In genomic region chr11:27209562-27210005, GRCh38 we compare ENCODE assay signal across 10 cellular contexts.
DNase-seq lines count a peak whose midpoint lies in the region; ATAC-seq, FAIRE-seq and TF ChIP-seq lines count a peak whose summit lies in the region.
"Had no signal": no experiment of that assay in that cellular context is flagged by ENCODE, and none has a peak within 500 bp of the region (broad histone marks: within the 10 kb centered on the region; RNA-seq: fewer than 3 reads in every experiment).

No MANE protein-coding gene starts in this region.

- no peak for FAIRE-seq in GM12878 (lab: Jason Lieb, UNC)

- H3K27me3 ChIP-seq in GM12878 (replicated peaks in 1 of 2; ENCODE audit: control insufficient read depth in 2 of 2, insufficient read depth in 2 of 2, low read length in 1 of 2) (no peaks in the 10 kb centered on the region), ovary (no peaks in the 10 kb centered on the region)
- H3K27me3 ChIP-seq: right lobe of liver had no signal

- no peak for TF ChIP-seq CTCF in GM12878 (IDR thresholded peaks at IDR 0.05 in 2 of 3, conservative IDR thresholded peaks at IDR 0.05 in 1 of 3; ENCODE audit: control insufficient read depth in 2 of 3, extremely low read depth in 1 of 3, insufficient read depth in 1 of 3, low read depth in 3 of 3, low read length in 3 of 3)
- TF ChIP-seq CTCF in nephron (IDR thresholded peaks at IDR 0.05; ENCODE audit: unreplicated experiment in 3 of 3): no peak
- TF ChIP-seq CTCF in ovary (IDR thresholded peaks at IDR 0.05): no peak

- intact Hi-C loops in GM12878 (cut with micrococcal nuclease; ENCODE audit: unreplicated experiment) (no loop called here), ovary (cut with DNase I) (no loop called here)

- no peaks in the 10 kb centered on the region for H3K4me1 Mint-ChIP-seq in activated T-cell treated with anti-CD3 and anti-CD28 coated beads, Interleukin-2, amount 50 U/mL, for 4 hours (ENCODE audit: low read depth)
- peaks cover 81% of the 10 kb centered on the region for H3K4me1 Mint-ChIP-seq in nephron
- H3K4me1 Mint-ChIP-seq: CD4-positive, CD25-positive, alpha-beta regulatory T cell had no signal

- H3K36me3 ChIP-seq in GM12878 (ENCODE audit: control insufficient read depth in 2 of 2, insufficient read depth in 2 of 2, low read length in 1 of 2) (no peaks in the 10 kb centered on the region), ovary (no peaks in the 10 kb centered on the region)
- H3K36me3 ChIP-seq: right lobe of liver had no signal

- H3K4me2 ChIP-seq in GM12878 (ENCODE audit: control insufficient read depth, insufficient read depth): no peak overlapping the region

- H3K27ac Mint-ChIP-seq in nephron: peak overlapping the region; percentile 12 to 43 (median 25)
- H3K27ac Mint-ChIP-seq: CD4-positive, CD25-positive, alpha-beta regulatory T cell had no signal

- no peak overlapping the region for H2AFZ ChIP-seq in GM12878 (ENCODE audit: control insufficient read depth, low read depth, low read length)

- ATAC-seq in activated T-cell treated with anti-CD3 and anti-CD28 coated beads, Interleukin-2, amount 50 U/mL, for 4 hours: peak; percentile 30 to 32
- peak; percentile 65 for ATAC-seq in GM12878

- H3K9me3 ChIP-seq in GM12878 (replicated peaks; ENCODE audit: control insufficient read depth, insufficient read depth, low read length): no peaks in the 10 kb centered on the region
- H3K9me3 ChIP-seq in ovary: no peaks in the 10 kb centered on the region
- H3K9me3 ChIP-seq: right lobe of liver had no signal

- H3K36me3 Mint-ChIP-seq in activated T-cell treated with anti-CD3 and anti-CD28 coated beads, Interleukin-2, amount 50 U/mL, for 4 hours (ENCODE audit: insufficient read depth): no peaks in the 10 kb centered on the region
- peaks cover 6% of the 10 kb centered on the region for H3K36me3 Mint-ChIP-seq in nephron (ENCODE audit: low read depth)
- H3K36me3 Mint-ChIP-seq: CD4-positive, CD25-positive, alpha-beta regulatory T cell had no signal

- no peaks in the 10 kb centered on the region for H3K79me2 ChIP-seq in GM12878 (ENCODE audit: control insufficient read depth, insufficient read depth, low read length)

- CTCF ChIA-PET in GM12878 (lab: Yijun Ruan, JAX): interaction anchor here (0.6 to 2.6 kb wide), 5 partner anchors 24 to 287 kb away, joined by 4 to 11 read pairs (median 4); no protein-coding TSS in a partner anchor

- RAD21 ChIA-PET in GM12878 (lab: Charles Lee; ENCODE audit: unreplicated experiment): interaction anchor here (1.5 to 2.9 kb wide), 5 partner anchors 12 to 276 kb away, joined by 3 to 13 read pairs (median 5); no protein-coding TSS in a partner anchor

- H3K4me3 Mint-ChIP-seq in activated T-cell treated with anti-CD3 and anti-CD28 coated beads, Interleukin-2, amount 50 U/mL, for 4 hours: no peak overlapping the region
- H3K4me3 Mint-ChIP-seq in nephron: no peak overlapping the region
- H3K4me3 Mint-ChIP-seq: CD4-positive, CD25-positive, alpha-beta regulatory T cell had no signal

- H3K4me3 ChIP-seq in GM12878 (no peak overlapping the region), ovary (no peak overlapping the region)
- H3K4me3 ChIP-seq: right lobe of liver had no signal

- H3K4me1 ChIP-seq in GM12878 (ENCODE audit: control insufficient read depth, insufficient read depth, low read length): no peaks in the 10 kb centered on the region
- H3K4me1 ChIP-seq in ovary (ENCODE audit: insufficient read depth): peaks cover 15% of the 10 kb centered on the region
- H3K4me1 ChIP-seq: right lobe of liver had no signal

- DNase-seq in activated T-cell treated with anti-CD3 and anti-CD28 coated beads, Interleukin-2, amount 50 U/mL, for 4 hours: no peak
- no peak for DNase-seq in activated T-cell treated with anti-CD3 and anti-CD28 coated beads, Interleukin-2, amount 50 U/mL, for 48 hours
- DNase-seq in GM12878 (ENCODE audit: low read depth, low spot score) (no peak), ovary (no peak), inferior parietal cortex (ENCODE audit: extremely low spot score) (no peak)
- no peak for DNase-seq in activated naive CD4-positive, alpha-beta T cell treated with anti-CD3 and anti-CD28 coated beads, Interleukin-2, amount 50 U/mL, for 16 hours
- DNase-seq: CD4-positive, CD25-positive, alpha-beta regulatory T cell; right lobe of liver had no signal

- no peaks in the 10 kb centered on the region for H3K9me3 Mint-ChIP-seq in activated T-cell treated with anti-CD3 and anti-CD28 coated beads, Interleukin-2, amount 50 U/mL, for 4 hours
- H3K9me3 Mint-ChIP-seq in nephron: no peaks in the 10 kb centered on the region

- peak; percentile 80 for TF ChIP-seq EP300 in Ishikawa (IDR thresholded peaks at IDR 0.05; ENCODE audit: borderline replicate concordance)
- TF ChIP-seq EP300 in GM12878 (IDR thresholded peaks at IDR 0.05; ENCODE audit: borderline replicate concordance in 1 of 2, control insufficient read depth in 1 of 2, low read depth in 2 of 2, low read length in 2 of 2): no peak
- no peak for TF ChIP-seq EP300 in ovary (IDR thresholded peaks at IDR 0.05)

- H4K20me1 ChIP-seq in GM12878 (ENCODE audit: control insufficient read depth, insufficient read depth): no peaks in the 10 kb centered on the region

- SMC1A ChIA-PET in GM12878 (lab: Charles Lee; ENCODE audit: uncharacterized antibody, unreplicated experiment): interaction anchor here (1.0 to 14.9 kb wide), 5 partner anchors 12 to 87 kb away, joined by 3 to 189 read pairs (median 6); no protein-coding TSS in a partner anchor

- TF ChIP-seq RAD21 in Ishikawa (IDR thresholded peaks at IDR 0.05; ENCODE audit: low read depth): no peak
- TF ChIP-seq RAD21 in GM12878 (IDR thresholded peaks at IDR 0.05; ENCODE audit: insufficient read depth, low read depth, low read length): no peak

- H3K9ac ChIP-seq in GM12878 (ENCODE audit: control insufficient read depth, insufficient read depth, low read length): no peak overlapping the region

- H3K27ac ChIP-seq in GM12878 (ENCODE audit: control insufficient read depth, insufficient read depth): no peak overlapping the region
- no peak overlapping the region for H3K27ac ChIP-seq in ovary
- H3K27ac ChIP-seq: right lobe of liver had no signal

- no TSS peak for BruUV-seq in GM12878 (replicated peaks; lab: Mats Ljungman, UMichigan)

- in situ Hi-C loops in GM12878 (cut with MboI): no loop called here

- TF ChIP-seq POLR2A in GM12878 (IDR thresholded peaks at IDR 0.05; ENCODE audit: low read depth, low read length) (no peak), ovary (IDR thresholded peaks at IDR 0.05) (no peak)

- H3K27me3 Mint-ChIP-seq in activated T-cell treated with anti-CD3 and anti-CD28 coated beads, Interleukin-2, amount 50 U/mL, for 4 hours (ENCODE audit: low read depth): peaks cover 5% of the 10 kb centered on the region
- no peaks in the 10 kb centered on the region for H3K27me3 Mint-ChIP-seq in nephron (ENCODE audit: low read depth)
- H3K27me3 Mint-ChIP-seq: CD4-positive, CD25-positive, alpha-beta regulatory T cell had no signal

- POLR2A ChIA-PET in GM12878 (lab: Charles Lee): interaction anchor here (0.6 to 1.1 kb wide), 3 partner anchors 10 to 25 kb away, joined by 3 to 4 read pairs (median 4); no protein-coding TSS in a partner anchor

TF ChIP-seq in Ishikawa, 13 proteins besides CTCF, POLR2A, EP300 and RAD21 (continues in another document):
- TF ChIP-seq TAF1 (IDR thresholded peaks at IDR 0.05; ENCODE audit: low read depth): no peak
- no peak for TF ChIP-seq MAX (IDR thresholded peaks at IDR 0.05)
- TF ChIP-seq YY1 (IDR thresholded peaks at IDR 0.05; ENCODE audit: low read depth): no peak
- 0 out of 2 replicates have a peak, but pooled peaks have one; percentile 12 for TF ChIP-seq USF1 (IDR thresholded peaks at IDR 0.05)
- no peak for TF ChIP-seq CREB1 (IDR thresholded peaks at IDR 0.05; ENCODE audit: low read depth)
- no peak for TF ChIP-seq CEBPB (IDR thresholded peaks at IDR 0.05)
- peak; percentile 81 for TF ChIP-seq NFIC (IDR thresholded peaks at IDR 0.05)
- TF ChIP-seq TCF12 (IDR thresholded peaks at IDR 0.05; ENCODE audit: low read depth): peak; percentile 82
- no peak for TF ChIP-seq EGR1 (IDR thresholded peaks at IDR 0.05)
- TF ChIP-seq ZBTB7A (IDR thresholded peaks at IDR 0.05; ENCODE audit: low read depth): 0 out of 2 replicates have a peak, but pooled peaks have one; percentile 49

TF ChIP-seq in GM12878, 131 proteins besides CTCF, POLR2A, EP300 and RAD21 (continues in another document):
- TF ChIP-seq CEBPB (IDR thresholded peaks at IDR 0.05; ENCODE audit: borderline replicate concordance in 1 of 2, low read depth in 2 of 2, low read length in 2 of 2): no peak
- 0 out of 2 replicates have a peak, but pooled peaks have one; percentile 16 for TF ChIP-seq ZNF687 (IDR thresholded peaks at IDR 0.05)
- no peak for TF ChIP-seq MYC (IDR thresholded peaks at IDR 0.05; ENCODE audit: insufficient read depth, insufficient read length, insufficient replicate concordance, low read length, severe bottlenecking)
- TF ChIP-seq TCF3 (IDR thresholded peaks at IDR 0.05; ENCODE audit: borderline replicate concordance, insufficient read depth, low read depth, low read length): no peak
